1 cellular context compared by ENCODE assay signal in genomic region chr15:74365619-74366445, GRCh38.
TF ChIP-seq lines count a peak whose summit lies in the region.

No MANE protein-coding gene starts in this region.

TF ChIP-seq in HepG2, 621 proteins besides CTCF, POLR2A, EP300 and RAD21 (continued from another document and continues in another):
- TF ChIP-seq NCOA1 (CRISPR knock-in tag; IDR thresholded peaks at IDR 0.05): no peak
- TF ChIP-seq SRY (CRISPR knock-in tag; IDR thresholded peaks at IDR 0.05): 0 out of 2 replicates have a peak, but pooled peaks have one; percentile 39
- peak; percentile 30; the same call in 1 of the 2 replicates for TF ChIP-seq ZBTB25 (CRISPR knock-in tag; IDR thresholded peaks at IDR 0.05)
- TF ChIP-seq MXD1 (CRISPR knock-in tag; IDR thresholded peaks at IDR 0.05): 0 out of 2 replicates have a peak, but pooled peaks have one; percentile 32
- TF ChIP-seq ZNF234 (CRISPR knock-in tag; conservative IDR thresholded peaks at IDR 0.05): no peak
- no peak for TF ChIP-seq SOX6 (IDR thresholded peaks at IDR 0.05)
- peak; percentile 16; the same call in 1 of the 2 replicates for TF ChIP-seq SOX6 (CRISPR knock-in tag; IDR thresholded peaks at IDR 0.05)
- TF ChIP-seq ARHGAP35 (CRISPR knock-in tag; IDR thresholded peaks at IDR 0.05; ENCODE audit: borderline replicate concordance): peak; percentile 71; the same call in 1 of the 2 replicates
- no peak for TF ChIP-seq ATF6 (CRISPR knock-in tag; conservative IDR thresholded peaks at IDR 0.05)
- no peak for TF ChIP-seq SATB2 (CRISPR knock-in tag; IDR thresholded peaks at IDR 0.05)
- TF ChIP-seq THAP8 (CRISPR knock-in tag; IDR thresholded peaks at IDR 0.05; ENCODE audit: borderline replicate concordance): peak; percentile 54; the same call in 1 of the 2 replicates
- peak; percentile 49 for TF ChIP-seq MYC (CRISPR knock-in tag; IDR thresholded peaks at IDR 0.05; ENCODE audit: borderline replicate concordance)
- no peak for TF ChIP-seq ERF (CRISPR knock-in tag; IDR thresholded peaks at IDR 0.05)
- no peak for TF ChIP-seq MLX (CRISPR knock-in tag; IDR thresholded peaks at IDR 0.05)
- TF ChIP-seq AHR (CRISPR knock-in tag; IDR thresholded peaks at IDR 0.05): 0 out of 2 replicates have a peak, but pooled peaks have one; percentile 65
- no peak for TF ChIP-seq SMARCC2 (IDR thresholded peaks at IDR 0.05)
- TF ChIP-seq RXRB (CRISPR knock-in tag; IDR thresholded peaks at IDR 0.05; ENCODE audit: borderline replicate concordance): peak; percentile 17; the same call in 1 of the 2 replicates
- no peak for TF ChIP-seq ZFP62 (CRISPR knock-in tag; IDR thresholded peaks at IDR 0.05)
- TF ChIP-seq KAT8 (CRISPR knock-in tag; IDR thresholded peaks at IDR 0.05): peak; percentile 52; the same call in 1 of the 2 replicates
- TF ChIP-seq ZC3H4 (CRISPR knock-in tag; IDR thresholded peaks at IDR 0.05; ENCODE audit: borderline replicate concordance): no peak
- no peak for TF ChIP-seq MEIS1 (CRISPR knock-in tag; IDR thresholded peaks at IDR 0.05; ENCODE audit: borderline replicate concordance)
- TF ChIP-seq ZBTB43 (CRISPR knock-in tag; conservative IDR thresholded peaks at IDR 0.05): no peak
- 0 out of 2 replicates have a peak, but pooled peaks have one; percentile 17 for TF ChIP-seq SAFB2 (CRISPR knock-in tag; IDR thresholded peaks at IDR 0.05; ENCODE audit: borderline replicate concordance, low read depth)
- TF ChIP-seq ZNF33B (CRISPR knock-in tag; IDR thresholded peaks at IDR 0.05): 0 out of 2 replicates have a peak, but pooled peaks have one; percentile 65
- TF ChIP-seq IRX3 (CRISPR knock-in tag; IDR thresholded peaks at IDR 0.05; ENCODE audit: borderline replicate concordance, low read depth): 0 out of 2 replicates have a peak, but pooled peaks have one; percentile 45
- 0 out of 2 replicates have a peak, but pooled peaks have one; percentile 19 for TF ChIP-seq ZMYM2 (CRISPR knock-in tag; IDR thresholded peaks at IDR 0.05)
- 0 out of 2 replicates have a peak, but pooled peaks have one; percentile 41 for TF ChIP-seq RNF219 (CRISPR knock-in tag; IDR thresholded peaks at IDR 0.05)
- peak; percentile 70; the same call in 1 of the 2 replicates for TF ChIP-seq ZBTB4 (CRISPR knock-in tag; IDR thresholded peaks at IDR 0.05; ENCODE audit: borderline replicate concordance)
- no peak for TF ChIP-seq EZH2 (conservative IDR thresholded peaks at IDR 0.05; ENCODE audit: low read depth, low read length)
- TF ChIP-seq HNF1B (CRISPR knock-in tag; IDR thresholded peaks at IDR 0.05): peak; percentile 57; the same call in 1 of the 2 replicates
- peak; percentile 76 for TF ChIP-seq ZNF280B (CRISPR knock-in tag; IDR thresholded peaks at IDR 0.05; ENCODE audit: borderline replicate concordance)
- 0 out of 2 replicates have a peak, but pooled peaks have one; percentile 45 for TF ChIP-seq IKZF5 (CRISPR knock-in tag; IDR thresholded peaks at IDR 0.05)
- no peak for TF ChIP-seq ZNF619 (CRISPR knock-in tag; IDR thresholded peaks at IDR 0.05)
- peak; percentile 72; the same call in 1 of the 2 replicates for TF ChIP-seq ATF1 (CRISPR knock-in tag; IDR thresholded peaks at IDR 0.05)
- TF ChIP-seq ZNF235 (CRISPR knock-in tag; IDR thresholded peaks at IDR 0.05; ENCODE audit: borderline replicate concordance): no peak
- no peak for TF ChIP-seq ZNF704 (CRISPR knock-in tag; IDR thresholded peaks at IDR 0.05; ENCODE audit: borderline replicate concordance)
- TF ChIP-seq CREB1 (IDR thresholded peaks at IDR 0.05): peak; percentile 77
- TF ChIP-seq CREB1 (CRISPR knock-in tag; IDR thresholded peaks at IDR 0.05): peak; percentile 81
- TF ChIP-seq TEAD3 (CRISPR knock-in tag; optimal IDR thresholded peaks at IDR 0.05; ENCODE audit: borderline replicate concordance): peak; percentile 45
- TF ChIP-seq NR2F6 (IDR thresholded peaks at IDR 0.05): no peak
- TF ChIP-seq NR2F6 (CRISPR knock-in tag; IDR thresholded peaks at IDR 0.05): peak; percentile 16; the same call in 1 of the 2 replicates
- peak; percentile 72; the same call in 1 of the 2 replicates for TF ChIP-seq ZNF501 (CRISPR knock-in tag; IDR thresholded peaks at IDR 0.05)
- peak; percentile 85; the same call in 1 of the 2 replicates for TF ChIP-seq ZNF784 (CRISPR knock-in tag; IDR thresholded peaks at IDR 0.05; ENCODE audit: borderline replicate concordance)
